In genomic region chr10:119268428-119268827, GRCh38 we compare ENCODE assay signal across 11 cellular contexts.
DNase-seq lines count a peak whose midpoint lies in the region; ATAC-seq and TF ChIP-seq lines count a peak whose summit lies in the region.
"Had no signal": no experiment of that assay in that cellular context is flagged by ENCODE, and none has a peak within 500 bp of the region (broad histone marks: within the 10 kb centered on the region; RNA-seq: fewer than 3 reads in every experiment).

No MANE protein-coding gene starts in this region.

- peaks cover 0 to 2% of the 10 kb centered on the region in 2 donors for H3K9me3 Mint-ChIP-seq in activated T-cell treated with anti-CD3 and anti-CD28 coated beads, Interleukin-2, amount 50 U/mL, for 72 hours
- no peaks in the 10 kb centered on the region for H3K9me3 Mint-ChIP-seq in activated T-helper 1 cell treated with anti-CD3 and anti-CD28 coated beads, Interleukin-12 subunit alpha, Interleukin-12 subunit beta, Interleukin-2, Interleukin-4 antibody, amounts not matched to agents 30 ng/mL and 10 ng/mL and 1 ng/mL, durations not matched to agents 14 hours and 24 hours and 36 hours

- no peak for TF ChIP-seq CTCF in liver (IDR thresholded peaks at IDR 0.05; ENCODE audit: low read depth, low read length, missing input control)

- no peaks in the 10 kb centered on the region for H3K27me3 Mint-ChIP-seq in activated T-cell treated with anti-CD3 and anti-CD28 coated beads, Interleukin-2, amount 50 U/mL, for 72 hours (ENCODE audit: low read depth)
- H3K27me3 Mint-ChIP-seq in activated T-helper 1 cell treated with anti-CD3 and anti-CD28 coated beads, Interleukin-12 subunit alpha, Interleukin-12 subunit beta, Interleukin-2, Interleukin-4 antibody, amounts not matched to agents 30 ng/mL and 10 ng/mL and 1 ng/mL, durations not matched to agents 14 hours and 24 hours and 36 hours (ENCODE audit: insufficient read depth) = no peaks in the 10 kb centered on the region

- peaks cover 59% of the 10 kb centered on the region for H3K4me1 Mint-ChIP-seq in activated T-cell treated with anti-CD3 and anti-CD28 coated beads, Interleukin-2, amount 50 U/mL, for 72 hours (ENCODE audit: low read depth)
- peaks cover 77% of the 10 kb centered on the region for H3K4me1 Mint-ChIP-seq in activated T-helper 1 cell treated with anti-CD3 and anti-CD28 coated beads, Interleukin-12 subunit alpha, Interleukin-12 subunit beta, Interleukin-2, Interleukin-4 antibody, amounts not matched to agents 30 ng/mL and 10 ng/mL and 1 ng/mL, durations not matched to agents 14 hours and 24 hours and 36 hours (ENCODE audit: low read depth)

- H3K9me3 ChIP-seq in liver (ENCODE audit: control insufficient read depth in 4 of 4, low read length in 3 of 4) (no peaks in the 10 kb centered on the region), subcutaneous abdominal adipose tissue (ENCODE audit: control insufficient read depth in 5 of 5, low read length in 5 of 5) (no peaks in the 10 kb centered on the region)
- H3K9me3 ChIP-seq: breast epithelium had no signal

- 91% methylated on average over 7 of the region's 7 CpGs for whole genome bisulfite sequencing in liver

- TF ChIP-seq RAD21 in liver (IDR thresholded peaks at IDR 0.05) = no peak

- no peaks in the 10 kb centered on the region for H3K36me3 ChIP-seq in liver (ENCODE audit: control insufficient read depth in 4 of 4, insufficient read depth in 3 of 4, low read depth in 1 of 4, low read length in 3 of 4)
- H3K36me3 ChIP-seq in subcutaneous abdominal adipose tissue (ENCODE audit: control insufficient read depth in 5 of 5, insufficient read depth in 5 of 5, low read length in 5 of 5) = no peaks in the 10 kb centered on the region
- H3K36me3 ChIP-seq: breast epithelium had no signal

- no peak for DNase-seq in activated T-cell treated with anti-CD3 and anti-CD28 coated beads, Interleukin-2, amount 50 U/mL, for 72 hours
- no peak for DNase-seq in activated T-cell treated with anti-CD3 and anti-CD28 coated beads, Interleukin-2, amount 50 U/mL, for 48 hours
- DNase-seq in activated T-helper 1 cell treated with anti-CD3 and anti-CD28 coated beads, Interleukin-12 subunit alpha, Interleukin-12 subunit beta, Interleukin-2, Interleukin-4 antibody, amounts not matched to agents 30 ng/mL and 10 ng/mL and 1 ng/mL, durations not matched to agents 14 hours and 24 hours and 36 hours (ENCODE audit: low spot score) = no peak
- no peak for DNase-seq in NCI-H1436 treated with DMSO at 0.1 percent for 48 hours (lab: John Stamatoyannopoulos, UW)
- DNase-seq: NCI-H1694 treated with DMSO at 0.1 percent for 48 hours had no signal

- H3K4me3 ChIP-seq in liver (ENCODE audit: low read depth in 1 of 3, low read length in 3 of 3) (no peak overlapping the region), subcutaneous abdominal adipose tissue (ENCODE audit: low read depth in 1 of 5, low read length in 5 of 5) (no peak overlapping the region)
- H3K4me3 ChIP-seq: breast epithelium had no signal

- intact Hi-C loops in activated T-helper 1 cell treated with anti-CD3 and anti-CD28 coated beads, Interleukin-12 subunit alpha, Interleukin-12 subunit beta, Interleukin-2, Interleukin-4 antibody, amounts not matched to agents 30 ng/mL and 10 ng/mL and 1 ng/mL, durations not matched to agents 14 hours and 24 hours and 36 hours (cut with micrococcal nuclease) = loop anchor here (2.0 kb wide), 1 partner anchor 16 kb away; no protein-coding TSS in a partner anchor

- H3K27ac ChIP-seq in liver (ENCODE audit: low read depth in 1 of 2, low read length in 2 of 2) = peak overlapping the region; percentile 21 to 44
- peak overlapping the region; percentile 74 for H3K27ac ChIP-seq in subcutaneous abdominal adipose tissue (ENCODE audit: low read depth, low read length)

- ATAC-seq in activated T-cell treated with anti-CD3 and anti-CD28 coated beads, Interleukin-2, amount 50 U/mL, for 72 hours (replicated peaks in 1 of 2) = no peak
- ATAC-seq in GM18502 (IDR thresholded peaks at IDR 0.05; ENCODE audit: poor library complexity, unreplicated experiment) (no peak), HG02852 (IDR thresholded peaks at IDR 0.05; ENCODE audit: unreplicated experiment) (no peak)
- ATAC-seq: esophagus mucosa had no signal

- H3K4me1 ChIP-seq in liver (ENCODE audit: control insufficient read depth in 4 of 4, insufficient read depth in 4 of 4, low read length in 3 of 4) = peaks cover 7 to 21% (median 12%) of the 10 kb centered on the region in 4 donors
- peaks cover 14 to 70% (median 48%) of the 10 kb centered on the region in 5 donors for H3K4me1 ChIP-seq in subcutaneous abdominal adipose tissue (ENCODE audit: control insufficient read depth in 5 of 5, insufficient read depth in 5 of 5, low read length in 5 of 5)
- H3K4me1 ChIP-seq: breast epithelium had no signal

- H3K27ac Mint-ChIP-seq in activated T-cell treated with anti-CD3 and anti-CD28 coated beads, Interleukin-2, amount 50 U/mL, for 72 hours = peak overlapping the region; percentile 80
- H3K27ac Mint-ChIP-seq in activated T-helper 1 cell treated with anti-CD3 and anti-CD28 coated beads, Interleukin-12 subunit alpha, Interleukin-12 subunit beta, Interleukin-2, Interleukin-4 antibody, amounts not matched to agents 30 ng/mL and 10 ng/mL and 1 ng/mL, durations not matched to agents 14 hours and 24 hours and 36 hours = peak overlapping the region; percentile 98

- H3K4me3 Mint-ChIP-seq in activated T-cell treated with anti-CD3 and anti-CD28 coated beads, Interleukin-2, amount 50 U/mL, for 72 hours = peak overlapping the region; percentile 65 to 69
- peak overlapping the region; percentile 43 for H3K4me3 Mint-ChIP-seq in activated T-helper 1 cell treated with anti-CD3 and anti-CD28 coated beads, Interleukin-12 subunit alpha, Interleukin-12 subunit beta, Interleukin-2, Interleukin-4 antibody, amounts not matched to agents 30 ng/mL and 10 ng/mL and 1 ng/mL, durations not matched to agents 14 hours and 24 hours and 36 hours

- no peaks in the 10 kb centered on the region for H3K36me3 Mint-ChIP-seq in activated T-cell treated with anti-CD3 and anti-CD28 coated beads, Interleukin-2, amount 50 U/mL, for 72 hours (ENCODE audit: insufficient read depth in 2 of 2)
- peaks cover 10% of the 10 kb centered on the region for H3K36me3 Mint-ChIP-seq in activated T-helper 1 cell treated with anti-CD3 and anti-CD28 coated beads, Interleukin-12 subunit alpha, Interleukin-12 subunit beta, Interleukin-2, Interleukin-4 antibody, amounts not matched to agents 30 ng/mL and 10 ng/mL and 1 ng/mL, durations not matched to agents 14 hours and 24 hours and 36 hours (ENCODE audit: low read depth)

- H3K9ac ChIP-seq in liver (ENCODE audit: low read depth in 1 of 2, low read length in 2 of 2) (no peak overlapping the region), subcutaneous abdominal adipose tissue (ENCODE audit: low read length in 5 of 5) (no peak overlapping the region)

- no peaks in the 10 kb centered on the region for H3K27me3 ChIP-seq in liver (ENCODE audit: control insufficient read depth in 4 of 4, insufficient read depth in 4 of 4, low read length in 3 of 4)
- H3K27me3 ChIP-seq in subcutaneous abdominal adipose tissue (ENCODE audit: control insufficient read depth in 5 of 5, insufficient read depth in 4 of 5, low read length in 5 of 5) = no peaks in the 10 kb centered on the region
- H3K27me3 ChIP-seq: breast epithelium had no signal

TF ChIP-seq in liver, 16 proteins besides CTCF, POLR2A, EP300 and RAD21:
- no peak for TF ChIP-seq TAF1 (conservative IDR thresholded peaks at IDR 0.05)
- TF ChIP-seq SP1 (IDR thresholded peaks at IDR 0.05) = no peak
- TF ChIP-seq, protein P1, sequence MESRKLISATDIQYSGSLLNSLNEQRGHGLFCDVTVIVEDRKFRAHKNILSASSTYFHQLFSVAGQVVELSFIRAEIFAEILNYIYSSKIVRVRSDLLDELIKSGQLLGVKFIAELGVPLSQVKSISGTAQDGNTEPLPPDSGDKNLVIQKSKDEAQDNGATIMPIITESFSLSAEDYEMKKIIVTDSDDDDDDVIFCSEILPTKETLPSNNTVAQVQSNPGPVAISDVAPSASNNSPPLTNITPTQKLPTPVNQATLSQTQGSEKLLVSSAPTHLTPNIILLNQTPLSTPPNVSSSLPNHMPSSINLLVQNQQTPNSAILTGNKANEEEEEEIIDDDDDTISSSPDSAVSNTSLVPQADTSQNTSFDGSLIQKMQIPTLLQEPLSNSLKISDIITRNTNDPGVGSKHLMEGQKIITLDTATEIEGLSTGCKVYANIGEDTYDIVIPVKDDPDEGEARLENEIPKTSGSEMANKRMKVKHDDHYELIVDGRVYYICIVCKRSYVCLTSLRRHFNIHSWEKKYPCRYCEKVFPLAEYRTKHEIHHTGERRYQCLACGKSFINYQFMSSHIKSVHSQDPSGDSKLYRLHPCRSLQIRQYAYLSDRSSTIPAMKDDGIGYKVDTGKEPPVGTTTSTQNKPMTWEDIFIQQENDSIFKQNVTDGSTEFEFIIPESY (IDR thresholded peaks at IDR 0.05) = no peak
- no peak for TF ChIP-seq HNF4A (conservative IDR thresholded peaks at IDR 0.05)
- TF ChIP-seq JUND (IDR thresholded peaks at IDR 0.05) = no peak
- no peak for TF ChIP-seq YY1 (IDR thresholded peaks at IDR 0.05)
TF ChIP-seq in liver: peak in this region for 0.
